10 cellular contexts compared by ENCODE assay signal in genomic region chr13:79492918-79493594, GRCh38. TPM values are rescaled to one million over a fixed set of nuclear protein-coding genes. Genes with fewer than 3 reads are reported as not detected.
DNase-seq lines count a peak whose midpoint lies in the region; TF ChIP-seq lines count a peak whose summit lies in the region.
"Had no signal": no experiment of that assay in that cellular context is flagged by ENCODE, and none has a peak within 500 bp of the region (broad histone marks: within the 10 kb centered on the region; RNA-seq: fewer than 3 reads in every experiment).

No MANE protein-coding gene starts in this region.

- peaks cover 42% of the 10 kb centered on the region for H4K20me1 ChIP-seq in osteoblast (ENCODE audit: insufficient read depth, low read length)

- TF ChIP-seq CTCF in osteoblast (IDR thresholded peaks at IDR 0.05; ENCODE audit: extremely low read depth, low read depth, low read length), result no peak

- H3K36me3 ChIP-seq in HUES6 (ENCODE audit: control insufficient read depth, insufficient read depth, low read length) (no peaks in the 10 kb centered on the region), osteoblast (ENCODE audit: insufficient read depth, low read length) (no peaks in the 10 kb centered on the region)
- H3K36me3 ChIP-seq: neutrophil had no signal

- peaks cover 94% of the 10 kb centered on the region for H3K79me2 ChIP-seq in osteoblast (ENCODE audit: insufficient read depth, low read length)

- H3K27ac Mint-ChIP-seq in activated CD4-positive, alpha-beta T cell treated with anti-CD3 and anti-CD28 coated beads, Interleukin-2, amount 10 ng/mL, durations not matched to agents 24 days and 14 days, result peak overlapping the region; percentile 92

- peak overlapping the region; percentile 68 for H3K4me2 ChIP-seq in osteoblast (ENCODE audit: insufficient read depth, low read length)

- peaks cover 13% of the 10 kb centered on the region for H3K9me3 Mint-ChIP-seq in activated CD4-positive, alpha-beta T cell treated with anti-CD3 and anti-CD28 coated beads, Interleukin-2, amount 10 ng/mL, durations not matched to agents 24 days and 14 days

- no peaks in the 10 kb centered on the region for H3K9me3 ChIP-seq in HUES6 (ENCODE audit: control insufficient read depth, insufficient read depth, low read depth, low read length)
- no peaks in the 10 kb centered on the region for H3K9me3 ChIP-seq in osteoblast (ENCODE audit: low read depth, low read length)
- H3K9me3 ChIP-seq: neutrophil had no signal

- H3K27me3 ChIP-seq in HUES6 (ENCODE audit: control insufficient read depth, insufficient read depth, low read length) (no peaks in the 10 kb centered on the region), osteoblast (ENCODE audit: insufficient read depth, low read length) (no peaks in the 10 kb centered on the region)

- intact Hi-C loops in activated CD4-positive, alpha-beta T cell treated with anti-CD3 and anti-CD28 coated beads, Interleukin-2, amount 10 ng/mL, durations not matched to agents 24 days and 14 days (cut with micrococcal nuclease), result loop anchor here (1.0 kb wide), 1 partner anchor 8 kb away; no protein-coding TSS in a partner anchor

- H3K4me1 ChIP-seq in HUES6 (ENCODE audit: control insufficient read depth, insufficient read depth, low read length) (peaks cover 39% of the 10 kb centered on the region), osteoblast (ENCODE audit: insufficient read depth, low read length) (peaks cover 28% of the 10 kb centered on the region)

- H3K9ac ChIP-seq in HUES6 (ENCODE audit: low read length), result no peak overlapping the region

- H3K27ac ChIP-seq in HUES6 (ENCODE audit: low read depth, low read length) (peak overlapping the region; percentile 34; the same call in 1 of the 2 replicates), caudate nucleus (ENCODE audit: low read depth, low read length) (peak overlapping the region; percentile 9), osteoblast (ENCODE audit: low read depth, low read length) (peak overlapping the region; percentile 88)
- H3K27ac ChIP-seq: neutrophil had no signal

- peaks cover 54% of the 10 kb centered on the region for H3K36me3 Mint-ChIP-seq in activated CD4-positive, alpha-beta T cell treated with anti-CD3 and anti-CD28 coated beads, Interleukin-2, amount 10 ng/mL, durations not matched to agents 24 days and 14 days (ENCODE audit: low read depth)

- no peak overlapping the region for H2AFZ ChIP-seq in osteoblast (ENCODE audit: low read length)

- no peak overlapping the region for H3K4me3 ChIP-seq in HUES6 (ENCODE audit: low read depth, low read length)
- no peak overlapping the region for H3K4me3 ChIP-seq in osteoblast (ENCODE audit: insufficient read depth, low read length)

- H3K27me3 Mint-ChIP-seq in activated CD4-positive, alpha-beta T cell treated with anti-CD3 and anti-CD28 coated beads, Interleukin-2, amount 10 ng/mL, durations not matched to agents 24 days and 14 days, result no peaks in the 10 kb centered on the region

- DNase-seq in activated CD4-positive, alpha-beta T cell treated with anti-CD3 and anti-CD28 coated beads, Interleukin-2, amount 10 ng/mL, durations not matched to agents 24 days and 14 days, result no peak
- no peak for DNase-seq in activated CD4-positive, alpha-beta T cell treated with anti-CD3 and anti-CD28 coated beads for 1 hour
- DNase-seq in caudate nucleus (lab: John Stamatoyannopoulos, UW) (no peak), osteoblast (ENCODE audit: insufficient read length, low spot score, missing footprints) (no peak), islet precursor cell (no peak), SKM-1 (lab: John Stamatoyannopoulos, UW; ENCODE audit: unreplicated experiment) (no peak), superior temporal gyrus (ENCODE audit: extremely low spot score) (no peak)
- DNase-seq: hippocampal formation had no signal

- peaks cover 80% of the 10 kb centered on the region for H3K4me1 Mint-ChIP-seq in activated CD4-positive, alpha-beta T cell treated with anti-CD3 and anti-CD28 coated beads, Interleukin-2, amount 10 ng/mL, durations not matched to agents 24 days and 14 days

- peak overlapping the region; percentile 79 for H3K4me3 Mint-ChIP-seq in activated CD4-positive, alpha-beta T cell treated with anti-CD3 and anti-CD28 coated beads, Interleukin-2, amount 10 ng/mL, durations not matched to agents 24 days and 14 days

RNA-seq across cellular contexts. Expression of gene NDFIP2, which starts 12.1 kb away (rescaled TPM):
- total RNA-seq in activated CD4-positive, alpha-beta T cell treated with anti-CD3 and anti-CD28 coated beads, Interleukin-2, amount 10 ng/mL, durations not matched to agents 24 days and 14 days, result 258 and 272 TPM in 2 replicates
- total RNA-seq in osteoblast, result 47.1 and 56.5 TPM in 2 replicates

Comparison
In these comparisons a context has a peak if more than half of its experiments do, and no peak if none do; other contexts are left out.
1. H3K27ac ChIP-seq: peak in every context shown above with its lines; median percentile 88 in osteoblast; 34 in HUES6; 9 in caudate nucleus.